ENCODE assay signal across 1 cellular context in genomic region chr3:17742092-17742836, GRCh38.
A peak's percentile ranks its signal among the peaks of the same experiment; 100 is the strongest.
TF ChIP-seq lines count a peak whose summit lies in the region.

Gene TBC1D5, minus strand, starts transcription at chr3:17742631. Its CDS starts 234,061 bp downstream, at chr3:17508570.

TF ChIP-seq in HEK293, 187 proteins besides CTCF, POLR2A, EP300 and RAD21 (continued from another document and continues in another):
- TF ChIP-seq, protein P1, sequence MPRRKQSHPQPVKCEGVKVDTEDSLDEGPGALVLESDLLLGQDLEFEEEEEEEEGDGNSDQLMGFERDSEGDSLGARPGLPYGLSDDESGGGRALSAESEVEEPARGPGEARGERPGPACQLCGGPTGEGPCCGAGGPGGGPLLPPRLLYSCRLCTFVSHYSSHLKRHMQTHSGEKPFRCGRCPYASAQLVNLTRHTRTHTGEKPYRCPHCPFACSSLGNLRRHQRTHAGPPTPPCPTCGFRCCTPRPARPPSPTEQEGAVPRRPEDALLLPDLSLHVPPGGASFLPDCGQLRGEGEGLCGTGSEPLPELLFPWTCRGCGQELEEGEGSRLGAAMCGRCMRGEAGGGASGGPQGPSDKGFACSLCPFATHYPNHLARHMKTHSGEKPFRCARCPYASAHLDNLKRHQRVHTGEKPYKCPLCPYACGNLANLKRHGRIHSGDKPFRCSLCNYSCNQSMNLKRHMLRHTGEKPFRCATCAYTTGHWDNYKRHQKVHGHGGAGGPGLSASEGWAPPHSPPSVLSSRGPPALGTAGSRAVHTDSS (tag by site-specific recombination; IDR thresholded peaks at IDR 0.05) = peak; percentile 67
- TF ChIP-seq ZNF626 (tag by site-specific recombination; IDR thresholded peaks at IDR 0.05) = no peak
- TF ChIP-seq ZNF776 (tag by site-specific recombination; IDR thresholded peaks at IDR 0.05; ENCODE audit: borderline replicate concordance) = no peak
- no peak for TF ChIP-seq ZNF433 (tag by site-specific recombination; IDR thresholded peaks at IDR 0.05; ENCODE audit: low read depth)
- no peak for TF ChIP-seq ZBTB49 (tag by site-specific recombination; IDR thresholded peaks at IDR 0.05; ENCODE audit: low read depth)
- TF ChIP-seq ZNF571 (tag by site-specific recombination; IDR thresholded peaks at IDR 0.05) = no peak
- TF ChIP-seq, protein P2, sequence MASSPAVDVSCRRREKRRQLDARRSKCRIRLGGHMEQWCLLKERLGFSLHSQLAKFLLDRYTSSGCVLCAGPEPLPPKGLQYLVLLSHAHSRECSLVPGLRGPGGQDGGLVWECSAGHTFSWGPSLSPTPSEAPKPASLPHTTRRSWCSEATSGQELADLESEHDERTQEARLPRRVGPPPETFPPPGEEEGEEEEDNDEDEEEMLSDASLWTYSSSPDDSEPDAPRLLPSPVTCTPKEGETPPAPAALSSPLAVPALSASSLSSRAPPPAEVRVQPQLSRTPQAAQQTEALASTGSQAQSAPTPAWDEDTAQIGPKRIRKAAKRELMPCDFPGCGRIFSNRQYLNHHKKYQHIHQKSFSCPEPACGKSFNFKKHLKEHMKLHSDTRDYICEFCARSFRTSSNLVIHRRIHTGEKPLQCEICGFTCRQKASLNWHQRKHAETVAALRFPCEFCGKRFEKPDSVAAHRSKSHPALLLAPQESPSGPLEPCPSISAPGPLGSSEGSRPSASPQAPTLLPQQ (tag by site-specific recombination; IDR thresholded peaks at IDR 0.05) = peak; percentile 89
- TF ChIP-seq SP2 (tag by site-specific recombination; IDR thresholded peaks at IDR 0.05) = peak; percentile 78
- no peak for TF ChIP-seq ZNF707 (tag by site-specific recombination; IDR thresholded peaks at IDR 0.05)
- no peak for TF ChIP-seq ZNF426 (tag by site-specific recombination; IDR thresholded peaks at IDR 0.05)
- TF ChIP-seq ZIC2 (tag by site-specific recombination; IDR thresholded peaks at IDR 0.05) = peak; percentile 93
- no peak for TF ChIP-seq ZNF221 (tag by site-specific recombination; IDR thresholded peaks at IDR 0.05; ENCODE audit: borderline replicate concordance)
- TF ChIP-seq ZNF596 (tag by site-specific recombination; IDR thresholded peaks at IDR 0.05) = peak; percentile 64
- peak; percentile 88 for TF ChIP-seq ZBTB20 (tag by site-specific recombination; IDR thresholded peaks at IDR 0.05)
- TF ChIP-seq, protein P3, sequence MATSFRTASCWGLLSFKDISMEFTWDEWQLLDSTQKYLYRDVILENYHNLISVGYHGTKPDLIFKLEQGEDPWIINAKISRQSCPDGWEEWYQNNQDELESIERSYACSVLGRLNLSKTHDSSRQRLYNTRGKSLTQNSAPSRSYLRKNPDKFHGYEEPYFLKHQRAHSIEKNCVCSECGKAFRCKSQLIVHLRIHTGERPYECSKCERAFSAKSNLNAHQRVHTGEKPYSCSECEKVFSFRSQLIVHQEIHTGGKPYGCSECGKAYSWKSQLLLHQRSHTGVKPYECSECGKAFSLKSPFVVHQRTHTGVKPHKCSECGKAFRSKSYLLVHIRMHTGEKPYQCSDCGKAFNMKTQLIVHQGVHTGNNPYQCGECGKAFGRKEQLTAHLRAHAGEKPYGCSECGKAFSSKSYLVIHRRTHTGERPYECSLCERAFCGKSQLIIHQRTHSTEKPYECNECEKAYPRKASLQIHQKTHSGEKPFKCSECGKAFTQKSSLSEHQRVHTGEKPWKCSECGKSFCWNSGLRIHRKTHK (tag by site-specific recombination; IDR thresholded peaks at IDR 0.05) = no peak
- peak; percentile 42; the same call in 1 of the 2 replicates for TF ChIP-seq YY1 (tag by site-specific recombination; IDR thresholded peaks at IDR 0.05)
- TF ChIP-seq PRDM1 (tag by site-specific recombination; IDR thresholded peaks at IDR 0.05) = no peak
- TF ChIP-seq ZNF140 (tag by site-specific recombination; IDR thresholded peaks at IDR 0.05) = no peak
- TF ChIP-seq ZBTB11 (tag by site-specific recombination; conservative IDR thresholded peaks at IDR 0.05; ENCODE audit: low read depth) = peak; percentile 33; the same call in 1 of the 2 replicates
- TF ChIP-seq, protein P4, sequence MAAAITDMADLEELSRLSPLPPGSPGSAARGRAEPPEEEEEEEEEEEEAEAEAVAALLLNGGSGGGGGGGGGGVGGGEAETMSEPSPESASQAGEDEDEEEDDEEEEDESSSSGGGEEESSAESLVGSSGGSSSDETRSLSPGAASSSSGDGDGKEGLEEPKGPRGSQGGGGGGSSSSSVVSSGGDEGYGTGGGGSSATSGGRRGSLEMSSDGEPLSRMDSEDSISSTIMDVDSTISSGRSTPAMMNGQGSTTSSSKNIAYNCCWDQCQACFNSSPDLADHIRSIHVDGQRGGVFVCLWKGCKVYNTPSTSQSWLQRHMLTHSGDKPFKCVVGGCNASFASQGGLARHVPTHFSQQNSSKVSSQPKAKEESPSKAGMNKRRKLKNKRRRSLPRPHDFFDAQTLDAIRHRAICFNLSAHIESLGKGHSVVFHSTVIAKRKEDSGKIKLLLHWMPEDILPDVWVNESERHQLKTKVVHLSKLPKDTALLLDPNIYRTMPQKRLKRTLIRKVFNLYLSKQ (tag by site-specific recombination; IDR thresholded peaks at IDR 0.05; ENCODE audit: borderline replicate concordance) = no peak
- peak; percentile 38; the same call in 1 of the 2 replicates for TF ChIP-seq SCRT1 (tag by site-specific recombination; IDR thresholded peaks at IDR 0.05; ENCODE audit: borderline replicate concordance)
- TF ChIP-seq, protein P5, sequence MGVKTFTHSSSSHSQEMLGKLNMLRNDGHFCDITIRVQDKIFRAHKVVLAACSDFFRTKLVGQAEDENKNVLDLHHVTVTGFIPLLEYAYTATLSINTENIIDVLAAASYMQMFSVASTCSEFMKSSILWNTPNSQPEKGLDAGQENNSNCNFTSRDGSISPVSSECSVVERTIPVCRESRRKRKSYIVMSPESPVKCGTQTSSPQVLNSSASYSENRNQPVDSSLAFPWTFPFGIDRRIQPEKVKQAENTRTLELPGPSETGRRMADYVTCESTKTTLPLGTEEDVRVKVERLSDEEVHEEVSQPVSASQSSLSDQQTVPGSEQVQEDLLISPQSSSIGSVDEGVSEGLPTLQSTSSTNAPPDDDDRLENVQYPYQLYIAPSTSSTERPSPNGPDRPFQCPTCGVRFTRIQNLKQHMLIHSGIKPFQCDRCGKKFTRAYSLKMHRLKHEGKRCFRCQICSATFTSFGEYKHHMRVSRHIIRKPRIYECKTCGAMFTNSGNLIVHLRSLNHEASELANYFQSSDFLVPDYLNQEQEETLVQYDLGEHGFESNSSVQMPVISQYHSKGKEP (tag by site-specific recombination; IDR thresholded peaks at IDR 0.05) = peak; percentile 37; the same call in 1 of the 2 replicates
- TF ChIP-seq ZNF132 (tag by site-specific recombination; IDR thresholded peaks at IDR 0.05; ENCODE audit: borderline replicate concordance) = no peak
- no peak; the same call in 1 of the 2 replicates for TF ChIP-seq ZNF558 (tag by site-specific recombination; IDR thresholded peaks at IDR 0.05)
- peak; percentile 83 for TF ChIP-seq SP3 (tag by site-specific recombination; IDR thresholded peaks at IDR 0.05)
- TF ChIP-seq ZNF202 (tag by site-specific recombination; IDR thresholded peaks at IDR 0.05; ENCODE audit: borderline replicate concordance) = no peak
- TF ChIP-seq IKZF3 (tag by site-specific recombination; IDR thresholded peaks at IDR 0.05) = peak; percentile 7; the same call in 1 of the 2 replicates
- no peak for TF ChIP-seq ZNF155 (tag by site-specific recombination; IDR thresholded peaks at IDR 0.05)
- no peak for TF ChIP-seq ZNF529 (tag by site-specific recombination; IDR thresholded peaks at IDR 0.05; ENCODE audit: insufficient replicate concordance)
- peak; percentile 83 for TF ChIP-seq ZNF391 (tag by site-specific recombination; IDR thresholded peaks at IDR 0.05; ENCODE audit: borderline replicate concordance, low read depth)
- TF ChIP-seq WT1 (tag by site-specific recombination; IDR thresholded peaks at IDR 0.05) = peak; percentile 68; the same call in 1 of the 2 replicates
- TF ChIP-seq ZNF501 (tag by site-specific recombination; IDR thresholded peaks at IDR 0.05) = peak; percentile 81
- no peak for TF ChIP-seq ZNF350 (tag by site-specific recombination; IDR thresholded peaks at IDR 0.05)
- TF ChIP-seq, protein P6, sequence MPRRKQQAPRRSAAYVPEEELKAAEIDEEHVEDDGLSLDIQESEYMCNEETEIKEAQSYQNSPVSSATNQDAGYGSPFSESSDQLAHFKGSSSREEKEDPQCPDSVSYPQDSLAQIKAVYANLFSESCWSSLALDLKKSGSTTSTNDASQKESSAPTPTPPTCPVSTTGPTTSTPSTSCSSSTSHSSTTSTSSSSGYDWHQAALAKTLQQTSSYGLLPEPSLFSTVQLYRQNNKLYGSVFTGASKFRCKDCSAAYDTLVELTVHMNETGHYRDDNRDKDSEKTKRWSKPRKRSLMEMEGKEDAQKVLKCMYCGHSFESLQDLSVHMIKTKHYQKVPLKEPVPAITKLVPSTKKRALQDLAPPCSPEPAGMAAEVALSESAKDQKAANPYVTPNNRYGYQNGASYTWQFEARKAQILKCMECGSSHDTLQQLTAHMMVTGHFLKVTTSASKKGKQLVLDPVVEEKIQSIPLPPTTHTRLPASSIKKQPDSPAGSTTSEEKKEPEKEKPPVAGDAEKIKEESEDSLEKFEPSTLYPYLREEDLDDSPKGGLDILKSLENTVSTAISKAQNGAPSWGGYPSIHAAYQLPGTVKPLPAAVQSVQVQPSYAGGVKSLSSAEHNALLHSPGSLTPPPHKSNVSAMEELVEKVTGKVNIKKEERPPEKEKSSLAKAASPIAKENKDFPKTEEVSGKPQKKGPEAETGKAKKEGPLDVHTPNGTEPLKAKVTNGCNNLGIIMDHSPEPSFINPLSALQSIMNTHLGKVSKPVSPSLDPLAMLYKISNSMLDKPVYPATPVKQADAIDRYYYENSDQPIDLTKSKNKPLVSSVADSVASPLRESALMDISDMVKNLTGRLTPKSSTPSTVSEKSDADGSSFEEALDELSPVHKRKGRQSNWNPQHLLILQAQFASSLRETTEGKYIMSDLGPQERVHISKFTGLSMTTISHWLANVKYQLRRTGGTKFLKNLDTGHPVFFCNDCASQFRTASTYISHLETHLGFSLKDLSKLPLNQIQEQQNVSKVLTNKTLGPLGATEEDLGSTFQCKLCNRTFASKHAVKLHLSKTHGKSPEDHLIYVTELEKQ (tag by site-specific recombination; IDR thresholded peaks at IDR 0.05; ENCODE audit: borderline replicate concordance) = peak; percentile 20; the same call in 1 of the 2 replicates
- TF ChIP-seq, protein P7, sequence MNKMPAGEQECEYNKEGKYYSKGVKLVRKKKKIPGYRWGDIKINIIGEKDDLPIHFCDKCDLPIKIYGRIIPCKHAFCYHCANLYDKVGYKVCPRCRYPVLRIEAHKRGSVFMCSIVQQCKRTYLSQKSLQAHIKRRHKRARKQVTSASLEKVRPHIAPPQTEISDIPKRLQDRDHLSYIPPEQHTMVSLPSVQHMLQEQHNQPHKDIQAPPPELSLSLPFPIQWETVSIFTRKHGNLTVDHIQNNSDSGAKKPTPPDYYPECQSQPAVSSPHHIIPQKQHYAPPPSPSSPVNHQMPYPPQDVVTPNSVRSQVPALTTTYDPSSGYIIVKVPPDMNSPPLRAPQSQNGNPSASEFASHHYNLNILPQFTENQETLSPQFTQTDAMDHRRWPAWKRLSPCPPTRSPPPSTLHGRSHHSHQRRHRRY (tag by site-specific recombination; IDR thresholded peaks at IDR 0.05) = no peak
- TF ChIP-seq, protein P8, sequence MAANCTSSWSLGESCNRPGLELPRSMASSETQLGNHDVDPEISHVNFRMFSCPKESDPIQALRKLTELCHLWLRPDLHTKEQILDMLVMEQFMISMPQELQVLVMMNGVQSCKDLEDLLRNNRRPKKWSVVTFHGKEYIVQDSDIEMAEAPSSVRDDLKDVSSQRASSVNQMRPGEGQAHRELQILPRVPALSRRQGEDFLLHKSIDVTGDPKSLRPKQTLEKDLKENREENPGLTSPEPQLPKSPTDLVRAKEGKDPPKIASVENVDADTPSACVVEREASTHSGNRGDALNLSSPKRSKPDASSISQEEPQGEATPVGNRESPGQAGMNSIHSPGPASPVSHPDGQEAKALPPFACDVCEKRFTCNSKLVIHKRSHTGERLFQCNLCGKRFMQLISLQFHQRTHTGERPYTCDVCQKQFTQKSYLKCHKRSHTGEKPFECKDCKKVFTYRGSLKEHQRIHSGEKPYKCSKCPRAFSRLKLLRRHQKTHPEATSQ (tag by site-specific recombination; IDR thresholded peaks at IDR 0.05) = 0 out of 2 replicates have a peak, but pooled peaks have one; percentile 41
- TF ChIP-seq ZNF777 (tag by site-specific recombination; IDR thresholded peaks at IDR 0.05; ENCODE audit: borderline replicate concordance) = peak; percentile 83; the same call in 1 of the 2 replicates
